25 cellular contexts compared by ENCODE assay signal in the genomic region with DNA sequence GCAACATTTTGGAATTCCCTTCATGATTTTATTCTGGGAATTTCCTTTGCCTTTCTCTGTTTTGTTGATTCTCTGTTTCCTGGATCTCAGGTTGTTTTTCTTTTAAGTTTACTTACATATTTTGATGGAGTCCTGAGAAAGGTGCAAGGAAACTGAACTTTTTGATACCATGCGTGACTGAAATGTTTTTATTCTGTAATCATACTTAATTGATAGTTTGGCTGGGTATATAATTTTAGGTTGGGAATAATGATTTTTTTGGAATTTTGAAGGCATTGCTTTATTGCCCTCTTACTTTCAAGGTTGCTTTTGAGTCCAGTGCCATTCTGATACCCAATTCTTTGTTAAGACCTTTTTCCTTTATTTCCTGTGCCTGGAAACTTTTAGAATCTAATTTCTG.
"Had no signal": no experiment of that assay in that cellular context is flagged by ENCODE, and none has a peak within 500 bp of the region (broad histone marks: within the 10 kb centered on the region; RNA-seq: fewer than 3 reads in every experiment).

No MANE protein-coding gene starts in this region.

- H3K27me3 ChIP-seq: SJSA1 had no signal

- H3K27ac ChIP-seq: HL-60, SJSA1, SK-N-MC had no signal

- DNase-seq: KBM-7, MV-4-11, NCI-H1048, NCI-H1105, NCI-H1417, NCI-H1436 treated with DMSO at 0.1 percent for 48 hours, NCI-H1694 treated with DMSO at 0.1 percent for 48 hours, NCI-H1930, NCI-H2081, NCI-H2107, NCI-H2171, NCI-H226, NCI-H446, NCI-H510A, NCI-H524 treated with DMSO at 0.1 percent for 48 hours, NCI-H69, NCI-H774, Right ventricle myocardium superior, RPMI8226, SIG-M5 had no signal

- FAIRE-seq: HTR-8/SVneo, RCC 7860 had no signal

- H3K4me1 ChIP-seq: SJSA1 had no signal

- H3K4me3 ChIP-seq: SJSA1, SK-N-MC had no signal
